8 cellular contexts compared by ENCODE assay signal in genomic region chr16:2156025-2156848, GRCh38. TPM values are rescaled to one million over a fixed set of nuclear protein-coding genes. Genes with fewer than 3 reads are reported as not detected.
DNase-seq lines count a peak whose midpoint lies in the region; ATAC-seq and TF ChIP-seq lines count a peak whose summit lies in the region.

No MANE protein-coding gene starts in this region.

- peaks cover 0 to 20% (median 0%) of the 10 kb centered on the region in 3 donors for H3K36me3 Mint-ChIP-seq in CD8-positive, alpha-beta memory T cell
- H3K36me3 Mint-ChIP-seq in activated naive CD8-positive, alpha-beta T cell treated with anti-CD3 and anti-CD28 coated beads, Interleukin-2, amount 50 U/mL, for 24 hours (ENCODE audit: low read depth) = peaks cover 41% of the 10 kb centered on the region

- H3K4me1 Mint-ChIP-seq in CD8-positive, alpha-beta memory T cell = peaks cover 40 to 72% (median 41%) of the 10 kb centered on the region in 3 donors
- peaks cover 40% of the 10 kb centered on the region for H3K4me1 Mint-ChIP-seq in activated naive CD8-positive, alpha-beta T cell treated with anti-CD3 and anti-CD28 coated beads, Interleukin-2, amount 50 U/mL, for 24 hours

- peak overlapping the region; percentile 100 for H3K4me2 ChIP-seq in KMS-11

- no peaks in the 10 kb centered on the region for H3K9me3 ChIP-seq in CD8-positive, alpha-beta memory T cell (ENCODE audit: low read length)
- H3K9me3 ChIP-seq in iPS-18c (ENCODE audit: control insufficient read depth, insufficient read depth, low read length) = peaks cover 4% of the 10 kb centered on the region

- POLR2A ChIA-PET in CD8-positive, alpha-beta memory T cell (lab: Charles Lee) = interaction anchor here (0.6 to 1.9 kb wide), 25 partner anchors 10 to 1520 kb away, joined by 3 to 19 read pairs (median 6); partner anchors contain the start of genes AMDHD2, ECI1, FAHD1 and GFER

- H3K9me3 Mint-ChIP-seq in CD8-positive, alpha-beta memory T cell = no peaks in the 10 kb centered on the region
- no peaks in the 10 kb centered on the region for H3K9me3 Mint-ChIP-seq in activated naive CD8-positive, alpha-beta T cell treated with anti-CD3 and anti-CD28 coated beads, Interleukin-2, amount 50 U/mL, for 24 hours

- H2AFZ ChIP-seq in KMS-11 (ENCODE audit: low read depth) = no peak overlapping the region

- H3K27ac ChIP-seq in CD8-positive, alpha-beta memory T cell (ENCODE audit: low read depth, low read length) = peak overlapping the region; percentile 79
- peak overlapping the region; percentile 5; the same call in 1 of the 2 replicates for H3K27ac ChIP-seq in KMS-11

- ATAC-seq in activated naive CD8-positive, alpha-beta T cell treated with anti-CD3 and anti-CD28 coated beads, Interleukin-2, amount 50 U/mL, for 24 hours = no peak
- ATAC-seq in GM21423 (IDR thresholded peaks at IDR 0.05; ENCODE audit: unreplicated experiment) (no peak), HG02938 (IDR thresholded peaks at IDR 0.05; ENCODE audit: unreplicated experiment) (no peak)

- peaks cover 0 to 7% of the 10 kb centered on the region in 2 donors for H3K27me3 Mint-ChIP-seq in CD8-positive, alpha-beta memory T cell
- H3K27me3 Mint-ChIP-seq in activated naive CD8-positive, alpha-beta T cell treated with anti-CD3 and anti-CD28 coated beads, Interleukin-2, amount 50 U/mL, for 24 hours = peaks cover 3% of the 10 kb centered on the region

- peak overlapping the region; percentile 69 for H3K9ac ChIP-seq in KMS-11

- TF ChIP-seq CTCF in KMS-11 (conservative IDR thresholded peaks at IDR 0.05; ENCODE audit: low read depth, low read length) = no peak

- H3K27me3 ChIP-seq in CD8-positive, alpha-beta memory T cell (ENCODE audit: insufficient read depth, low read length, poor library complexity, severe bottlenecking) = no peaks in the 10 kb centered on the region
- no peaks in the 10 kb centered on the region for H3K27me3 ChIP-seq in KMS-11 (ENCODE audit: insufficient read depth, low read depth)

- peak overlapping the region; percentile 91 to 94 (median 92) for H3K4me3 Mint-ChIP-seq in CD8-positive, alpha-beta memory T cell
- H3K4me3 Mint-ChIP-seq in activated naive CD8-positive, alpha-beta T cell treated with anti-CD3 and anti-CD28 coated beads, Interleukin-2, amount 50 U/mL, for 24 hours = peak overlapping the region; percentile 93

- peaks cover 51% of the 10 kb centered on the region for H3K4me1 ChIP-seq in CD8-positive, alpha-beta memory T cell (ENCODE audit: insufficient read depth, low read length)
- H3K4me1 ChIP-seq in KMS-11 (ENCODE audit: low read depth, poor library complexity, severe bottlenecking) = peaks cover 41% of the 10 kb centered on the region

- peaks cover 27% of the 10 kb centered on the region for H4K20me1 ChIP-seq in KMS-11 (ENCODE audit: insufficient read depth)

- peak overlapping the region; percentile 83 for H3K4me3 ChIP-seq in CD8-positive, alpha-beta memory T cell (ENCODE audit: low read length)
- peak overlapping the region; percentile 56 for H3K4me3 ChIP-seq in KMS-11 (IDR thresholded peaks at IDR 0.05; ENCODE audit: insufficient read depth, low read depth, low read length)
- peak overlapping the region; percentile 91 for H3K4me3 ChIP-seq in iPS-18c (ENCODE audit: insufficient read depth, low read depth, low read length)

- no peak for DNase-seq in CD8-positive, alpha-beta memory T cell
- peak; percentile 31 for DNase-seq in activated naive CD8-positive, alpha-beta T cell treated with anti-CD3 and anti-CD28 coated beads, Interleukin-2, amount 50 U/mL, for 24 hours
- DNase-seq in stimulated activated CD8-positive, alpha-beta memory T cell treated with anti-CD3 and anti-CD28 coated beads, Interleukin-4, amount 100 ng/mL, for 48 hours = peak; percentile 41
- no peak for DNase-seq in amniotic stem cell (lab: John Stamatoyannopoulos, UW)

- peak overlapping the region; percentile 35 to 96 (median 89) for H3K27ac Mint-ChIP-seq in CD8-positive, alpha-beta memory T cell
- peak overlapping the region; percentile 91 for H3K27ac Mint-ChIP-seq in activated naive CD8-positive, alpha-beta T cell treated with anti-CD3 and anti-CD28 coated beads, Interleukin-2, amount 50 U/mL, for 24 hours

- peaks cover 70% of the 10 kb centered on the region for H3K79me2 ChIP-seq in KMS-11 (ENCODE audit: insufficient read depth, low read depth)

- CTCF ChIA-PET in CD8-positive, alpha-beta memory T cell (lab: Charles Lee) = interaction anchor here (0.9 to 5.4 kb wide), 8 partner anchors 11 to 382 kb away, joined by 3 to 48 read pairs (median 9); partner anchors contain the start of genes ECI1, NTHL1 and TSC2

- H3K36me3 ChIP-seq in CD8-positive, alpha-beta memory T cell (ENCODE audit: insufficient read depth, low read length) = peaks cover 2% of the 10 kb centered on the region
- H3K36me3 ChIP-seq in KMS-11 (ENCODE audit: insufficient read depth) = peaks cover 7% of the 10 kb centered on the region; the same call in 1 of the 2 replicates

RNA-seq across cellular contexts. Expression of gene TRAF7, which starts 0.7 kb away (rescaled TPM):
- 100 to 1,000 TPM; 102 to 106 TPM for total RNA-seq in CD8-positive, alpha-beta memory T cell
- 7.3 TPM for polyA plus RNA-seq in CD8-positive, alpha-beta memory T cell

RNA-seq across cellular contexts. Expression of gene RAB26, which starts 7.8 kb away (rescaled TPM):
- under 1 TPM; 0.20 to 0.55 TPM for total RNA-seq in CD8-positive, alpha-beta memory T cell
- polyA plus RNA-seq in CD8-positive, alpha-beta memory T cell = 0.75 TPM

RNA-seq across cellular contexts. Expression of gene PKD1, which starts 20.5 kb away (rescaled TPM):
- total RNA-seq in CD8-positive, alpha-beta memory T cell = 10 to 100 TPM; 58.9 to 66.2 TPM
- 9.9 TPM for polyA plus RNA-seq in CD8-positive, alpha-beta memory T cell

RNA-seq across cellular contexts. Expression of gene CASKIN1, which starts 40.2 kb away (rescaled TPM):
- total RNA-seq in CD8-positive, alpha-beta memory T cell = under 1 TPM; 0.13 to 0.24 TPM
- polyA plus RNA-seq in CD8-positive, alpha-beta memory T cell = not detected

RNA-seq across cellular contexts. Expression of gene MLST8, which starts 49.0 kb away (rescaled TPM):
- total RNA-seq in CD8-positive, alpha-beta memory T cell = 10 to 100 TPM; 75.4 to 76.8 TPM
- 30.8 TPM for polyA plus RNA-seq in CD8-positive, alpha-beta memory T cell

Comparison
In these comparisons a context has a peak if more than half of its experiments do, and no peak if none do; other contexts are left out.
1. DNase-seq: peak in activated naive CD8-positive, alpha-beta T cell treated with anti-CD3 and anti-CD28 coated beads, Interleukin-2, amount 50 U/mL, for 24 hours (single experiment) and stimulated activated CD8-positive, alpha-beta memory T cell treated with anti-CD3 and anti-CD28 coated beads, Interleukin-4, amount 100 ng/mL, for 48 hours (single experiment); none in CD8-positive, alpha-beta memory T cell (0 of 5) and amniotic stem cell (single experiment).
2. Peak in every context shown above with its lines, with median percentiles within 50 percentile points of each other: H3K4me3 ChIP-seq.